ENCODE assay signal across 30 cellular contexts in the genomic region with DNA sequence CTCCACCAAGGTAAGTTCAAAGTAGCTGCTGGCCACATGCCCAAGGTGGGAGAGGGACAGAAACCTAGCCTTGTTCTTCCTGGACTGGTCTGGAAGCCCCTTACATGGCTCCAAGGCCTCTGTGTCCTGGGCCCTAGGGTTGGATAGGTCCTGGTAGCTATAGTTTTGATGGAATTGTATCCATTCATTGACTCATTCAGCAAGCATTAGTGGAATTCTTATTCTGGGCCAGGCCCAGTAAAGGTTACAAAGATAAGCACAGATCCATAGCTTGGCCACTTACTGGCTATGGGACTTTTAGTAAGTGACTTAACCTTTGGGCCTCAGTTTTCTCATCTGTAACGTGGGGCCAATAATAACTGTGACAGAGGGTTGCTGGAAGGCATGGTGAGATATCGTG. TPM values are rescaled to one million over a fixed set of nuclear protein-coding genes. Genes with fewer than 3 reads are reported as not detected.
DNase-seq lines count a peak whose midpoint lies in the region; ATAC-seq and TF ChIP-seq lines count a peak whose summit lies in the region.
"Had no signal": no experiment of that assay in that cellular context is flagged by ENCODE, and none has a peak within 500 bp of the region (broad histone marks: within the 10 kb centered on the region; RNA-seq: fewer than 3 reads in every experiment).

No MANE protein-coding gene starts in this region.

- H3K27ac ChIP-seq in HCT116 (ENCODE audit: low read depth, low read length): no peak overlapping the region
- H3K27ac ChIP-seq in RWPE1: peak overlapping the region; percentile 68; the same call in 1 of the 2 replicates
- H3K27ac ChIP-seq in lower lobe of right lung: no peak overlapping the region
- H3K27ac ChIP-seq: adrenal gland, breast epithelium, prostate gland, WERI-Rb-1 had no signal

- TF ChIP-seq POLR2A in HCT116 (IDR thresholded peaks at IDR 0.05; ENCODE audit: borderline replicate concordance, extremely low read depth, insufficient read depth, insufficient read length): no peak

- no peaks in the 10 kb centered on the region for H3K9me3 ChIP-seq in HCT116 (ENCODE audit: control insufficient read depth in 1 of 2, insufficient read depth in 1 of 2, low read depth in 1 of 2, low read length in 2 of 2)
- no peaks in the 10 kb centered on the region for H3K9me3 ChIP-seq in lower lobe of right lung
- H3K9me3 ChIP-seq: adrenal gland, breast epithelium, prostate gland had no signal

- RAD21 ChIA-PET in HCT116 (lab: Charles Lee; ENCODE audit: low non-redundant PET in 1 of 2, low total read pairs in 2 of 2, uncharacterized antibody in 2 of 2, unreplicated experiment in 2 of 2): no interaction called here

- peak overlapping the region; percentile 36 for H3K4me2 ChIP-seq in HCT116 (ENCODE audit: low read length)

- no TSS peak for BruUV-seq in HCT116 (replicated peaks; lab: Mats Ljungman, UMichigan)

- no peak for TF ChIP-seq CTCF in HCT116 (IDR thresholded peaks at IDR 0.05 in 2 of 3, conservative IDR thresholded peaks at IDR 0.05 in 1 of 3; ENCODE audit: borderline replicate concordance in 1 of 3, insufficient read depth in 1 of 3, low read depth in 2 of 3, low read length in 2 of 3)
- no peak for TF ChIP-seq CTCF in RWPE1 (conservative IDR thresholded peaks at IDR 0.05; ENCODE audit: low read depth)
- TF ChIP-seq CTCF in lower lobe of right lung (IDR thresholded peaks at IDR 0.05): no peak

- no peaks in the 10 kb centered on the region for H3K9me2 ChIP-seq in HCT116 (ENCODE audit: insufficient read depth)

- peak; percentile 26 for DNase-seq in AG08396 (ENCODE audit: low spot score)
- DNase-seq in HCT116 (ENCODE audit: low read depth, low spot score): no peak
- DNase-seq in RWPE1 (ENCODE audit: low spot score): no peak
- DNase-seq in hepatic stellate cell (ENCODE audit: low spot score): peak; percentile 23
- no peak for DNase-seq in NCI-H82 (lab: John Stamatoyannopoulos, UW)
- no peak for DNase-seq in lower lobe of right lung
- no peak for DNase-seq in NCI-H526 treated with DMSO at 0.1 percent for 48 hours (lab: John Stamatoyannopoulos, UW)
- DNase-seq: activated CD4-positive, alpha-beta T cell treated with anti-CD3 and anti-CD28 coated beads, Interleukin-2, amount 10 ng/mL, durations not matched to agents 24 days and 14 days; activated CD8-positive, alpha-beta memory T cell treated with anti-CD3 and anti-CD28 coated beads, Interleukin-2, amount 10 ng/mL, durations not matched to agents 7 days and 5 days; activated naive CD4-positive, alpha-beta T cell treated with anti-CD3 and anti-CD28 coated beads for 36 hours; adrenal gland; CD4-positive, CD25-positive, alpha-beta regulatory T cell; effector memory CD8-positive, alpha-beta T cell; foreskin melanocyte; GOT3; KBM-7; left colon; naive B cell; NCI-H1417 treated with DMSO at 0.1 percent for 48 hours; NCI-H2081; NCI-H345; SHP77; stimulated activated CD4-positive, alpha-beta T cell treated with anti-CD3 and anti-CD28 coated beads, Interleukin-15, amount 100 ng/mL, for 24 hours; stimulated activated naive B cell treated with anti-CD40 and anti-IgM and Interleukin-4, amounts not matched to agents 10 μg/mL and 1 μg/mL and 100 μg/mL, for 72 hours; SW 1271; T-helper 9 cell; WERI-Rb-1 had no signal

- intact Hi-C loops in HCT116 (cut with micrococcal nuclease) (no loop called here), lower lobe of right lung (cut with DNase I) (no loop called here)

- no peaks in the 10 kb centered on the region for H4K20me1 ChIP-seq in HCT116 (ENCODE audit: insufficient read depth)

- H3K27me3 ChIP-seq in HCT116 (ENCODE audit: insufficient read depth, low read length): no peaks in the 10 kb centered on the region
- H3K27me3 ChIP-seq in lower lobe of right lung (ENCODE audit: low read depth): no peaks in the 10 kb centered on the region
- H3K27me3 ChIP-seq: adrenal gland, breast epithelium had no signal

- H3K4me1 ChIP-seq in HCT116 (ENCODE audit: control insufficient read depth in 1 of 2, insufficient read depth in 2 of 2, low read length in 2 of 2) (peaks cover 6 to 29% of the 10 kb centered on the region in 2 experiments), lower lobe of right lung (peaks cover 16% of the 10 kb centered on the region)
- H3K4me1 ChIP-seq: prostate gland had no signal

- no peak overlapping the region for H3K9ac ChIP-seq in HCT116 (ENCODE audit: low read length)

- POLR2A ChIA-PET in HCT116 (lab: Charles Lee) (interaction anchor here (1.2 kb wide), 1 partner anchor 14 kb away, joined by 3 read pairs; a partner anchor contains a TSS), RWPE1 (lab: Yijun Ruan, JAX; ENCODE audit: low non-redundant PET) (no interaction called here)

- CTCF ChIA-PET in HCT116 (lab: Charles Lee): no interaction called here
- CTCF ChIA-PET in RWPE1 (lab: Yijun Ruan, JAX): no interaction called here

- H2AFZ ChIP-seq in HCT116 (ENCODE audit: low read depth, low read length, poor library complexity, severe bottlenecking): no peak overlapping the region

- H3K36me3 ChIP-seq in HCT116 (ENCODE audit: control insufficient read depth in 1 of 2, insufficient read depth in 2 of 2, low read length in 2 of 2) (no peaks in the 10 kb centered on the region), lower lobe of right lung (no peaks in the 10 kb centered on the region)
- H3K36me3 ChIP-seq: adrenal gland, breast epithelium, prostate gland, WERI-Rb-1 had no signal

- no peaks in the 10 kb centered on the region for H3K79me2 ChIP-seq in HCT116 (ENCODE audit: insufficient read depth, low read length)

- TF ChIP-seq RAD21 in HCT116 (IDR thresholded peaks at IDR 0.05; ENCODE audit: low read depth): no peak

- ATAC-seq in HCT116 (peak; percentile 21; the same call in 1 of the 2 replicates), HG02852 (IDR thresholded peaks at IDR 0.05; ENCODE audit: unreplicated experiment) (no peak), lower lobe of right lung (no peak)
- ATAC-seq: activated CD8-positive, alpha-beta memory T cell treated with anti-CD3 and anti-CD28 coated beads, Interleukin-2, amount 10 ng/mL, durations not matched to agents 7 days and 5 days; effector memory CD8-positive, alpha-beta T cell; left colon; stimulated activated naive B cell treated with anti-CD40 and anti-IgM and Interleukin-4, amounts not matched to agents 10 μg/mL and 1 μg/mL and 100 μg/mL, for 72 hours had no signal

- no peak overlapping the region for H3K4me3 ChIP-seq in HCT116 (replicated peaks in 1 of 2; ENCODE audit: low read depth in 1 of 2, low read length in 2 of 2)
- H3K4me3 ChIP-seq in lower lobe of right lung: no peak overlapping the region
- H3K4me3 ChIP-seq: adrenal gland, breast epithelium, prostate gland had no signal

TF ChIP-seq in HCT116, 20 proteins besides CTCF, POLR2A, EP300 and RAD21 (continues in another document):
- TF ChIP-seq CBX3 (IDR thresholded peaks at IDR 0.05; ENCODE audit: low read depth) (no peak), ZFX (IDR thresholded peaks at IDR 0.05) (no peak), YY1 (IDR thresholded peaks at IDR 0.05; ENCODE audit: extremely low read depth, insufficient replicate concordance, low read depth, low read length) (no peak), EZH2phosphoT487 (IDR thresholded peaks at IDR 0.05; ENCODE audit: borderline replicate concordance) (no peak), TCF7L2 (IDR thresholded peaks at IDR 0.05; ENCODE audit: borderline replicate concordance, extremely low read depth, insufficient read depth, insufficient read length) (no peak), SIN3A (IDR thresholded peaks at IDR 0.05; ENCODE audit: low read depth) (no peak), POLR2AphosphoS5 (IDR thresholded peaks at IDR 0.05; ENCODE audit: low read depth, low read length) (no peak), JUND (IDR thresholded peaks at IDR 0.05) (no peak), EZH2 (IDR thresholded peaks at IDR 0.05) (no peak)
- TF ChIP-seq, protein P1, sequence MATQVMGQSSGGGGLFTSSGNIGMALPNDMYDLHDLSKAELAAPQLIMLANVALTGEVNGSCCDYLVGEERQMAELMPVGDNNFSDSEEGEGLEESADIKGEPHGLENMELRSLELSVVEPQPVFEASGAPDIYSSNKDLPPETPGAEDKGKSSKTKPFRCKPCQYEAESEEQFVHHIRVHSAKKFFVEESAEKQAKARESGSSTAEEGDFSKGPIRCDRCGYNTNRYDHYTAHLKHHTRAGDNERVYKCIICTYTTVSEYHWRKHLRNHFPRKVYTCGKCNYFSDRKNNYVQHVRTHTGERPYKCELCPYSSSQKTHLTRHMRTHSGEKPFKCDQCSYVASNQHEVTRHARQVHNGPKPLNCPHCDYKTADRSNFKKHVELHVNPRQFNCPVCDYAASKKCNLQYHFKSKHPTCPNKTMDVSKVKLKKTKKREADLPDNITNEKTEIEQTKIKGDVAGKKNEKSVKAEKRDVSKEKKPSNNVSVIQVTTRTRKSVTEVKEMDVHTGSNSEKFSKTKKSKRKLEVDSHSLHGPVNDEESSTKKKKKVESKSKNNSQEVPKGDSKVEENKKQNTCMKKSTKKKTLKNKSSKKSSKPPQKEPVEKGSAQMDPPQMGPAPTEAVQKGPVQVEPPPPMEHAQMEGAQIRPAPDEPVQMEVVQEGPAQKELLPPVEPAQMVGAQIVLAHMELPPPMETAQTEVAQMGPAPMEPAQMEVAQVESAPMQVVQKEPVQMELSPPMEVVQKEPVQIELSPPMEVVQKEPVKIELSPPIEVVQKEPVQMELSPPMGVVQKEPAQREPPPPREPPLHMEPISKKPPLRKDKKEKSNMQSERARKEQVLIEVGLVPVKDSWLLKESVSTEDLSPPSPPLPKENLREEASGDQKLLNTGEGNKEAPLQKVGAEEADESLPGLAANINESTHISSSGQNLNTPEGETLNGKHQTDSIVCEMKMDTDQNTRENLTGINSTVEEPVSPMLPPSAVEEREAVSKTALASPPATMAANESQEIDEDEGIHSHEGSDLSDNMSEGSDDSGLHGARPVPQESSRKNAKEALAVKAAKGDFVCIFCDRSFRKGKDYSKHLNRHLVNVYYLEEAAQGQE (IDR thresholded peaks at IDR 0.05; ENCODE audit: low read depth): no peak
- TF ChIP-seq, protein P2, sequence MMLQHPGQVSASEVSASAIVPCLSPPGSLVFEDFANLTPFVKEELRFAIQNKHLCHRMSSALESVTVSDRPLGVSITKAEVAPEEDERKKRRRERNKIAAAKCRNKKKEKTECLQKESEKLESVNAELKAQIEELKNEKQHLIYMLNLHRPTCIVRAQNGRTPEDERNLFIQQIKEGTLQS (IDR thresholded peaks at IDR 0.05): no peak

RNA-seq across cellular contexts. Expression of a gene that starts 13.7 kb away (rescaled TPM):
- total RNA-seq in HCT116 (2021; ENCODE audit: unreplicated experiment) (99.9 TPM), lower lobe of right lung (71.5 TPM)
- polyA plus RNA-seq in HCT116 (2012): 45.8 and 46.7 TPM in 2 replicates

RNA-seq across cellular contexts. Expression of a gene that starts 27.3 kb away (rescaled TPM):
- 11.3 TPM for total RNA-seq in HCT116 (2021; ENCODE audit: unreplicated experiment)
- 6.8 and 9.0 TPM in 2 replicates for polyA plus RNA-seq in HCT116 (2012)
- total RNA-seq in lower lobe of right lung: 22.1 TPM

RNA-seq across cellular contexts. Expression of a gene that starts 34.1 kb away (rescaled TPM):
- total RNA-seq in HCT116 (2021; ENCODE audit: unreplicated experiment): 4.8 TPM
- polyA plus RNA-seq in HCT116 (2012): 7.7 and 8.2 TPM in 2 replicates
- 8.4 TPM for total RNA-seq in lower lobe of right lung

RNA-seq across cellular contexts. Expression of a gene that starts 44.2 kb away (rescaled TPM):
- total RNA-seq in HCT116 (2021; ENCODE audit: unreplicated experiment) (11.9 TPM), lower lobe of right lung (38.8 TPM)
- 8.0 and 11.1 TPM in 2 replicates for polyA plus RNA-seq in HCT116 (2012)

RNA-seq across cellular contexts. Expression of a gene that starts 44.6 kb away (rescaled TPM):
- total RNA-seq in HCT116 (2021; ENCODE audit: unreplicated experiment) (497 TPM), lower lobe of right lung (601 TPM)
- 389 and 390 TPM in 2 replicates for polyA plus RNA-seq in HCT116 (2012)

Comparison
In these comparisons a context has a peak if more than half of its experiments do, and no peak if none do; other contexts are left out.
1. DNase-seq: peak in AG08396 (single experiment) and hepatic stellate cell (single experiment); none in HCT116 (single experiment), RWPE1 (single experiment), NCI-H82 (single experiment), lower lobe of right lung (single experiment) and NCI-H526 treated with DMSO at 0.1 percent for 48 hours (single experiment).